Comparison of ENCODE assay signal across 1 cellular context in the genomic region with DNA sequence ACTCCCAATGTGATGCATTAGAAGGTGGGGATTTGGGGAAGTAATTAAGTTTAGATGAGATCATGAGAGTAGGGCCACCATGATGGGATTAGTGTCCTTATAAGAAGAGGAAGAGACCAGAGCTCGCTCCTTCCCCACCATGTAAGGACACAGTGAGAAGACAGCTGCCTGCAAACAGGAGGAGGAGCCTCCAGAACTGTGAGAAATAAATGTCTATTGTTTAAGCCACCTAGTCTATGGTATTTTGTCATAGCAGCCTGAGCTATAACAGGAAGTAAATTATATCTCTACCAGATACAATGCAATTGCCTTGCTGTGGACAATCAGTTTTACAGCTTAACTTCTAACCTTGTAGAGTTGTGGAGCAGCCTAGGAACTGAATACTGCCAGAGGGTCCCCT.
TF ChIP-seq lines count a peak whose summit lies in the region.

No MANE protein-coding gene starts in this region.

TF ChIP-seq in GM12878, 131 proteins besides CTCF, POLR2A, EP300 and RAD21:
- TF ChIP-seq ESRRA (IDR thresholded peaks at IDR 0.05; ENCODE audit: low read length) (no peak), TCF12 (IDR thresholded peaks at IDR 0.05; ENCODE audit: low read depth, low read length) (no peak), RBBP5 (conservative IDR thresholded peaks at IDR 0.05) (no peak), PML (IDR thresholded peaks at IDR 0.05; ENCODE audit: low read length) (no peak), SMAD1 (IDR thresholded peaks at IDR 0.05; ENCODE audit: low read depth, partially characterized antibody) (no peak), RELA (IDR thresholded peaks at IDR 0.05; ENCODE audit: borderline replicate concordance, partially characterized antibody) (no peak), SUZ12 (IDR thresholded peaks at IDR 0.05; ENCODE audit: unreplicated experiment) (no peak), JUNB (IDR thresholded peaks at IDR 0.05) (no peak), YY1 (IDR thresholded peaks at IDR 0.05; ENCODE audit: low read depth, low read length) (no peak)
- TF ChIP-seq, protein P1, sequence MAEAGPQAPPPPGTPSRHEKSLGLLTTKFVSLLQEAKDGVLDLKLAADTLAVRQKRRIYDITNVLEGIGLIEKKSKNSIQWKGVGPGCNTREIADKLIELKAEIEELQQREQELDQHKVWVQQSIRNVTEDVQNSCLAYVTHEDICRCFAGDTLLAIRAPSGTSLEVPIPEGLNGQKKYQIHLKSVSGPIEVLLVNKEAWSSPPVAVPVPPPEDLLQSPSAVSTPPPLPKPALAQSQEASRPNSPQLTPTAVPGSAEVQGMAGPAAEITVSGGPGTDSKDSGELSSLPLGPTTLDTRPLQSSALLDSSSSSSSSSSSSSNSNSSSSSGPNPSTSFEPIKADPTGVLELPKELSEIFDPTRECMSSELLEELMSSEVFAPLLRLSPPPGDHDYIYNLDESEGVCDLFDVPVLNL (IDR thresholded peaks at IDR 0.05; ENCODE audit: low read depth, low read length): no peak
- TF ChIP-seq, protein P2, sequence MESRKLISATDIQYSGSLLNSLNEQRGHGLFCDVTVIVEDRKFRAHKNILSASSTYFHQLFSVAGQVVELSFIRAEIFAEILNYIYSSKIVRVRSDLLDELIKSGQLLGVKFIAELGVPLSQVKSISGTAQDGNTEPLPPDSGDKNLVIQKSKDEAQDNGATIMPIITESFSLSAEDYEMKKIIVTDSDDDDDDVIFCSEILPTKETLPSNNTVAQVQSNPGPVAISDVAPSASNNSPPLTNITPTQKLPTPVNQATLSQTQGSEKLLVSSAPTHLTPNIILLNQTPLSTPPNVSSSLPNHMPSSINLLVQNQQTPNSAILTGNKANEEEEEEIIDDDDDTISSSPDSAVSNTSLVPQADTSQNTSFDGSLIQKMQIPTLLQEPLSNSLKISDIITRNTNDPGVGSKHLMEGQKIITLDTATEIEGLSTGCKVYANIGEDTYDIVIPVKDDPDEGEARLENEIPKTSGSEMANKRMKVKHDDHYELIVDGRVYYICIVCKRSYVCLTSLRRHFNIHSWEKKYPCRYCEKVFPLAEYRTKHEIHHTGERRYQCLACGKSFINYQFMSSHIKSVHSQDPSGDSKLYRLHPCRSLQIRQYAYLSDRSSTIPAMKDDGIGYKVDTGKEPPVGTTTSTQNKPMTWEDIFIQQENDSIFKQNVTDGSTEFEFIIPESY (IDR thresholded peaks at IDR 0.05): no peak
